In genomic region chr3:194686816-194687637, GRCh38 we compare ENCODE assay signal across 8 cellular contexts. TPM values are rescaled to one million over a fixed set of nuclear protein-coding genes. Genes with fewer than 3 reads are reported as not detected.
DNase-seq lines count a peak whose midpoint lies in the region; ATAC-seq, FAIRE-seq and TF ChIP-seq lines count a peak whose summit lies in the region.

No MANE protein-coding gene starts in this region.

- no peak for TF ChIP-seq POLR2A in A549 (IDR thresholded peaks at IDR 0.05; ENCODE audit: low read length)

- peak; percentile 6 to 7; a peak in 4 of 6 replicates for ATAC-seq in A549

- H3K27ac ChIP-seq in A549 (peak overlapping the region; percentile 62 to 89; a peak in 5 of 6 replicates), SJSA1 (no peak overlapping the region), keratinocyte (ENCODE audit: control insufficient read depth, insufficient read depth, low read length) (no peak overlapping the region)

- H3K4me2 ChIP-seq in A549 (peak overlapping the region; percentile 99), keratinocyte (ENCODE audit: control insufficient read depth, extremely low read depth, insufficient read depth, low read depth, low read length) (peak overlapping the region; percentile 97)

- H3K27me3 ChIP-seq in SJSA1 (replicated peaks) = no peaks in the 10 kb centered on the region
- peaks cover 16% of the 10 kb centered on the region for H3K27me3 ChIP-seq in keratinocyte (ENCODE audit: control insufficient read depth, extremely low read depth, insufficient read depth, low read length)

- no peaks in the 10 kb centered on the region for H3K9me3 ChIP-seq in A549
- no peaks in the 10 kb centered on the region for H3K9me3 ChIP-seq in SJSA1 (replicated peaks)
- no peaks in the 10 kb centered on the region for H3K9me3 ChIP-seq in keratinocyte (ENCODE audit: control insufficient read depth, low read depth, low read length)

- CTCF ChIA-PET in A549 (lab: Yijun Ruan, JAX) = interaction anchor here (0.6 to 5.5 kb wide), 25 partner anchors 8 to 584 kb away, joined by 3 to 30 read pairs (median 4); partner anchors contain the start of genes LSG1 and XXYLT1

- H4K20me1 ChIP-seq in keratinocyte (ENCODE audit: control insufficient read depth, extremely low read depth, insufficient read depth, low read length) = no peaks in the 10 kb centered on the region

- no peak overlapping the region for H3K9ac ChIP-seq in keratinocyte (ENCODE audit: control insufficient read depth, extremely low read depth, insufficient read depth, low read length)

- FAIRE-seq in A549 (lab: Jason Lieb, UNC) = no peak
- no peak for FAIRE-seq in keratinocyte (lab: Jason Lieb, UNC)
- FAIRE-seq in GM19239 (lab: Jason Lieb, UNC) = no peak

- H3K9me1 ChIP-seq in keratinocyte (ENCODE audit: control insufficient read depth, extremely low read depth, insufficient read depth, low read length) = no peaks in the 10 kb centered on the region

- H3K79me2 ChIP-seq in keratinocyte (ENCODE audit: control insufficient read depth, insufficient read depth, low read length) = no peaks in the 10 kb centered on the region

- TF ChIP-seq CTCF in A549 (IDR thresholded peaks at IDR 0.05) = no peak
- no peak for TF ChIP-seq CTCF in GM12875 (IDR thresholded peaks at IDR 0.05; ENCODE audit: borderline replicate concordance, insufficient read depth, low read depth, low read length)
- no peak for TF ChIP-seq CTCF in cardiac fibroblast (IDR thresholded peaks at IDR 0.05; ENCODE audit: low read depth, low read length)
- no peak for TF ChIP-seq CTCF in keratinocyte (optimal IDR thresholded peaks at IDR 0.05 in 1 of 3, IDR thresholded peaks at IDR 0.05 in 1 of 3, conservative IDR thresholded peaks at IDR 0.05 in 1 of 3; ENCODE audit: extremely low read depth in 1 of 3, insufficient read depth in 2 of 3, low read length in 3 of 3)

- no peak for TF ChIP-seq RAD21 in A549 (conservative IDR thresholded peaks at IDR 0.05 in 1 of 2, IDR thresholded peaks at IDR 0.05 in 1 of 2)

- H3K4me3 ChIP-seq in A549 (peak overlapping the region; percentile 55), GM12875 (ENCODE audit: low read depth, low read length) (peak overlapping the region; percentile 74), SJSA1 (peak overlapping the region; percentile 61), cardiac fibroblast (replicated peaks in 1 of 2; ENCODE audit: low read depth in 2 of 2, low read length in 2 of 2) (peak overlapping the region; percentile 83 to 84), keratinocyte (ENCODE audit: control insufficient read depth in 2 of 3, extremely low read depth in 1 of 3, insufficient read depth in 2 of 3, low read depth in 1 of 3, low read length in 3 of 3) (peak overlapping the region; percentile 15 to 75 (median 67))

- WGBS in A549 (ENCODE audit: missing lambda C conversion rate) = 29% methylated on average over 13 of the region's 86 CpGs

- H3K36me3 ChIP-seq in SJSA1 (peaks cover 27% of the 10 kb centered on the region), keratinocyte (ENCODE audit: control insufficient read depth in 2 of 2, extremely low read depth in 1 of 2, insufficient read depth in 2 of 2, low read length in 2 of 2) (no peaks in the 10 kb centered on the region)

- POLR2A ChIA-PET in A549 (lab: Yijun Ruan, JAX) = interaction anchor here (0.5 to 2.9 kb wide), 11 partner anchors 15 to 854 kb away, joined by 3 to 28 read pairs (median 4); partner anchors contain the start of gene LSG1

- H3K4me1 ChIP-seq in A549 (peaks cover 44% of the 10 kb centered on the region), SJSA1 (replicated peaks) (peaks cover 51% of the 10 kb centered on the region), keratinocyte (ENCODE audit: control insufficient read depth, extremely low read depth, insufficient read depth, low read length) (peaks cover 29% of the 10 kb centered on the region)

- peak overlapping the region; percentile 51 for H2AFZ ChIP-seq in keratinocyte (ENCODE audit: control insufficient read depth, low read length)

- dilution Hi-C loops in keratinocyte (cut with MboI; ENCODE audit: extremely low pct_ligation_motif_present, low sequenced_read_pairs) = no loop called here

- TF ChIP-seq EP300 in A549 (IDR thresholded peaks at IDR 0.05) = no peak

- DNase-seq in A549 (ENCODE audit: low read depth in 1 of 2, low spot score in 1 of 2) = no peak
- peak in 1 of 2 experiments; percentile 48 for DNase-seq in SJSA1 (ENCODE audit: low read depth in 1 of 2, low spot score in 2 of 2)
- DNase-seq in cardiac fibroblast (ENCODE audit: low read depth in 2 of 2) = peak; percentile 56 to 71
- no peak for DNase-seq in keratinocyte (ENCODE audit: low read depth, low spot score)
- DNase-seq in stimulated activated CD4-positive, alpha-beta T cell treated with anti-CD3 and anti-CD28 coated beads, Interleukin-2, amount 100 ng/mL, for 48 hours = peak; percentile 14 to 30
- no peak for DNase-seq in occipital lobe (lab: John Stamatoyannopoulos, UW)
- no peak for DNase-seq in GM19239 (ENCODE audit: insufficient read length, low spot score)

TF ChIP-seq in A549, 52 proteins besides CTCF, POLR2A, EP300 and RAD21:
- TF ChIP-seq EHMT2 (IDR thresholded peaks at IDR 0.05; ENCODE audit: low read depth) (no peak), MAX (IDR thresholded peaks at IDR 0.05) (peak; percentile 31; the same call in 1 of the 2 replicates)
- TF ChIP-seq, protein P1, sequence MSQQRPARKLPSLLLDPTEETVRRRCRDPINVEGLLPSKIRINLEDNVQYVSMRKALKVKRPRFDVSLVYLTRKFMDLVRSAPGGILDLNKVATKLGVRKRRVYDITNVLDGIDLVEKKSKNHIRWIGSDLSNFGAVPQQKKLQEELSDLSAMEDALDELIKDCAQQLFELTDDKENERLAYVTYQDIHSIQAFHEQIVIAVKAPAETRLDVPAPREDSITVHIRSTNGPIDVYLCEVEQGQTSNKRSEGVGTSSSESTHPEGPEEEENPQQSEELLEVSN (IDR thresholded peaks at IDR 0.05; ENCODE audit: borderline replicate concordance, low read depth) = 0 out of 2 replicates have a peak, but pooled peaks have one; percentile 8

RNA-seq across cellular contexts. Expression of gene FAM43A, which starts 1.3 kb away (rescaled TPM):
- polyA plus RNA-seq in A549 (2011; rRNA removed) = 0.86 and 0.89 TPM in 2 replicates
- polyA plus RNA-seq in A549 (2012; cell fraction: cytosol; rRNA removed) = 1.6 and 2.9 TPM in 2 replicates
- 3.1 and 5.0 TPM in 2 replicates for polyA plus RNA-seq in A549 (2012; cell fraction: nucleus; rRNA removed)
- 1.6 to 2.6 TPM (median 2.3 TPM) in 3 replicates for polyA plus RNA-seq in A549 (2017; fragmentation: RNase III; extraction: RNeasy Plus Mini Kit Qiagen cat#74134 plus additional on column Dnase treatment)
- polyA minus RNA-seq in A549 (2011; rRNA and poly(A)+ RNA removed) = 0.41 and 0.44 TPM in 2 replicates
- 14.2 and 17.6 TPM in 2 replicates for total RNA-seq in SJSA1 (2014; rRNA removed; shearing (Covaris generic))
- 0.68 to 1.7 TPM (median 1.1 TPM) in 3 replicates for polyA plus RNA-seq in keratinocyte
- 2.7 TPM for polyA plus RNA-seq in keratinocyte (2011; ENCODE audit: low read depth)
- 0.55 and 1.3 TPM in 2 replicates for polyA plus RNA-seq in keratinocyte (2011; cell fraction: cytosol; rRNA removed)
- polyA plus RNA-seq in keratinocyte (2011; cell fraction: nucleus; rRNA removed) = 5.1 and 7.2 TPM in 2 replicates
- 1.0 and 14.5 TPM in 2 replicates for polyA plus RNA-seq in keratinocyte (2012; ENCODE audit: low replicate concordance)
- 0.16 to 0.49 TPM (median 0.46 TPM) in 3 replicates for polyA minus RNA-seq in keratinocyte
- 2.3 TPM for polyA minus RNA-seq in keratinocyte (2011; cell fraction: cytosol; rRNA and poly(A)+ RNA removed)
- polyA minus RNA-seq in keratinocyte (2011; cell fraction: nucleus; rRNA and poly(A)+ RNA removed) = 4.0 and 4.1 TPM in 2 replicates
- 5.3 TPM for total RNA-seq in occipital lobe

RNA-seq across cellular contexts. Expression of gene LSG1, which starts 15.0 kb away (rescaled TPM):
- polyA plus RNA-seq in A549 (2011; rRNA removed) = 70.3 and 77.1 TPM in 2 replicates
- 23.1 and 25.0 TPM in 2 replicates for polyA plus RNA-seq in A549 (2012; cell fraction: cytosol; rRNA removed)
- polyA plus RNA-seq in A549 (2012; cell fraction: nucleus; rRNA removed) = 40.0 and 57.2 TPM in 2 replicates
- 37.4 to 40.7 TPM (median 39.9 TPM) in 3 replicates for polyA plus RNA-seq in A549 (2017; fragmentation: RNase III; extraction: RNeasy Plus Mini Kit Qiagen cat#74134 plus additional on column Dnase treatment)
- 61.0 and 71.2 TPM in 2 replicates for polyA minus RNA-seq in A549 (2011; rRNA and poly(A)+ RNA removed)
- total RNA-seq in SJSA1 (2014; rRNA removed; shearing (Covaris generic)) = 20.6 and 36.3 TPM in 2 replicates
- polyA plus RNA-seq in keratinocyte = 33.3 to 43.0 TPM (median 40.7 TPM) in 3 replicates
- 54.6 TPM for polyA plus RNA-seq in keratinocyte (2011; ENCODE audit: low read depth)
- 18.1 and 23.9 TPM in 2 replicates for polyA plus RNA-seq in keratinocyte (2011; cell fraction: cytosol; rRNA removed)
- 70.1 and 79.6 TPM in 2 replicates for polyA plus RNA-seq in keratinocyte (2011; cell fraction: nucleus; rRNA removed)
- polyA plus RNA-seq in keratinocyte (2012; ENCODE audit: low replicate concordance) = 16.8 and 25.8 TPM in 2 replicates
- polyA minus RNA-seq in keratinocyte = 11.2 to 52.5 TPM (median 37.1 TPM) in 3 replicates
- 13.6 TPM for polyA minus RNA-seq in keratinocyte (2011; cell fraction: cytosol; rRNA and poly(A)+ RNA removed)
- polyA minus RNA-seq in keratinocyte (2011; cell fraction: nucleus; rRNA and poly(A)+ RNA removed) = 27.6 and 55.8 TPM in 2 replicates
- 42.4 TPM for total RNA-seq in occipital lobe

RNA-seq across cellular contexts. Expression of gene TMEM44, which starts 53.8 kb away (rescaled TPM):
- 16.0 and 20.9 TPM in 2 replicates for polyA plus RNA-seq in A549 (2011; rRNA removed)
- 16.1 and 18.0 TPM in 2 replicates for polyA plus RNA-seq in A549 (2012; cell fraction: cytosol; rRNA removed)
- polyA plus RNA-seq in A549 (2012; cell fraction: nucleus; rRNA removed) = 57.4 and 74.7 TPM in 2 replicates
- 13.9 to 17.0 TPM (median 16.6 TPM) in 3 replicates for polyA plus RNA-seq in A549 (2017; fragmentation: RNase III; extraction: RNeasy Plus Mini Kit Qiagen cat#74134 plus additional on column Dnase treatment)
- 19.1 and 22.5 TPM in 2 replicates for polyA minus RNA-seq in A549 (2011; rRNA and poly(A)+ RNA removed)
- 12.2 and 18.2 TPM in 2 replicates for total RNA-seq in SJSA1 (2014; rRNA removed; shearing (Covaris generic))
- 13.3 to 19.1 TPM (median 16.6 TPM) in 3 replicates for polyA plus RNA-seq in keratinocyte
- 4.4 TPM for polyA plus RNA-seq in keratinocyte (2011; ENCODE audit: low read depth)
- polyA plus RNA-seq in keratinocyte (2011; cell fraction: cytosol; rRNA removed) = 9.9 and 13.3 TPM in 2 replicates
- polyA plus RNA-seq in keratinocyte (2011; cell fraction: nucleus; rRNA removed) = 39.7 and 55.1 TPM in 2 replicates
- 7.3 and 17.4 TPM in 2 replicates for polyA plus RNA-seq in keratinocyte (2012; ENCODE audit: low replicate concordance)
- polyA minus RNA-seq in keratinocyte = 14.2 to 17.5 TPM (median 16.5 TPM) in 3 replicates
- polyA minus RNA-seq in keratinocyte (2011; cell fraction: cytosol; rRNA and poly(A)+ RNA removed) = 21.1 TPM
- 21.3 and 22.2 TPM in 2 replicates for polyA minus RNA-seq in keratinocyte (2011; cell fraction: nucleus; rRNA and poly(A)+ RNA removed)
- total RNA-seq in occipital lobe = 20.6 TPM

Comparison
In these comparisons a context has a peak if more than half of its experiments do, and no peak if none do; other contexts are left out.
1. DNase-seq: peak in cardiac fibroblast (2 of 2) and stimulated activated CD4-positive, alpha-beta T cell treated with anti-CD3 and anti-CD28 coated beads, Interleukin-2, amount 100 ng/mL, for 48 hours (2 of 2); none in A549 (0 of 2), keratinocyte (single experiment), occipital lobe (single experiment) and GM19239 (single experiment).
2. H3K27ac ChIP-seq: peak in A549 (2 of 2); none in SJSA1 (single experiment) and keratinocyte (single experiment).
3. Peak in every context shown above with its lines, with median percentiles within 50 percentile points of each other: H3K4me3 ChIP-seq.